Comparison of ENCODE assay signal across 1 cellular context in genomic region chr11:64078905-64079304, GRCh38.
TF ChIP-seq lines count a peak whose summit lies in the region.

No MANE protein-coding gene starts in this region.

TF ChIP-seq in SK-N-SH, 30 proteins besides CTCF, POLR2A, EP300 and RAD21 (continued from another document):
- TF ChIP-seq, protein P1, sequence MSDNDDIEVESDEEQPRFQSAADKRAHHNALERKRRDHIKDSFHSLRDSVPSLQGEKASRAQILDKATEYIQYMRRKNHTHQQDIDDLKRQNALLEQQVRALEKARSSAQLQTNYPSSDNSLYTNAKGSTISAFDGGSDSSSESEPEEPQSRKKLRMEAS (IDR thresholded peaks at IDR 0.05; ENCODE audit: low read depth) = no peak
- TF ChIP-seq FOXJ3 (CRISPR knock-in tag; IDR thresholded peaks at IDR 0.05) (no peak), EZH2phosphoT487 (IDR thresholded peaks at IDR 0.05; ENCODE audit: borderline replicate concordance, low read depth) (no peak), RCOR1 (IDR thresholded peaks at IDR 0.05; ENCODE audit: low read length) (no peak), MEF2A (IDR thresholded peaks at IDR 0.05; ENCODE audit: borderline replicate concordance, low read depth) (no peak), TAF1 (IDR thresholded peaks at IDR 0.05; ENCODE audit: borderline replicate concordance, low read depth, low read length) (no peak), RXRA (IDR thresholded peaks at IDR 0.05; ENCODE audit: borderline replicate concordance, low read depth) (no peak)
- TF ChIP-seq, protein P2, sequence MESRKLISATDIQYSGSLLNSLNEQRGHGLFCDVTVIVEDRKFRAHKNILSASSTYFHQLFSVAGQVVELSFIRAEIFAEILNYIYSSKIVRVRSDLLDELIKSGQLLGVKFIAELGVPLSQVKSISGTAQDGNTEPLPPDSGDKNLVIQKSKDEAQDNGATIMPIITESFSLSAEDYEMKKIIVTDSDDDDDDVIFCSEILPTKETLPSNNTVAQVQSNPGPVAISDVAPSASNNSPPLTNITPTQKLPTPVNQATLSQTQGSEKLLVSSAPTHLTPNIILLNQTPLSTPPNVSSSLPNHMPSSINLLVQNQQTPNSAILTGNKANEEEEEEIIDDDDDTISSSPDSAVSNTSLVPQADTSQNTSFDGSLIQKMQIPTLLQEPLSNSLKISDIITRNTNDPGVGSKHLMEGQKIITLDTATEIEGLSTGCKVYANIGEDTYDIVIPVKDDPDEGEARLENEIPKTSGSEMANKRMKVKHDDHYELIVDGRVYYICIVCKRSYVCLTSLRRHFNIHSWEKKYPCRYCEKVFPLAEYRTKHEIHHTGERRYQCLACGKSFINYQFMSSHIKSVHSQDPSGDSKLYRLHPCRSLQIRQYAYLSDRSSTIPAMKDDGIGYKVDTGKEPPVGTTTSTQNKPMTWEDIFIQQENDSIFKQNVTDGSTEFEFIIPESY (IDR thresholded peaks at IDR 0.05; ENCODE audit: borderline replicate concordance, low read depth) = no peak
